13 cellular contexts compared by ENCODE assay signal in the genomic region with DNA sequence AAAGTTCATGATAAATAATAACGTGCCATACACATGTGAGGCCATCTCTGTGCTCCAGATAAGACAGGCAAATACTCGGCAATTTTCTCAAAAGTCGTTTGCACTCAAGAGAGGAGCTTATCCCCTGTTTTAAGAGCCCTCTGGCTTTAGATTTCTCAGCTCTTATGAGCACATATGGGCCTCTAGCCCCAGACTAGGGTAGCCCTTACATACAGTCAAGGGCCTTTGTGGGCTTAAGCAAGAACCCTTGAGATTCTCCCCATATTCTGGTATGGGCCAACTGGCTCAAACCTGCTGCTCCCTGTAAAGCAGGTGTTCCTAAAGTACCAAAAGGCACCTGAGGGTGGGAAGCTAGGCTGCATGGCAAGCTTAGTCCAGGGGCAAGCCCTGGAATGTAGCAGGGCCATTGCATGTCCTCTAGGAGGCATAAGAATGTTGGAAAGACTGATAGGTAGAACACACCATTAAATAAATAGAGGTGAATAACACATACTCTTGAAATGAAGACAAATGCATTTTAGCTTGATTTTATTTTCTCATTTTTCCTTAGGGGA.
"Had no signal": no experiment of that assay in that cellular context is flagged by ENCODE, and none has a peak within 500 bp of the region (broad histone marks: within the 10 kb centered on the region; RNA-seq: fewer than 3 reads in every experiment).

No MANE protein-coding gene starts in this region.

- H3K9me3 Mint-ChIP-seq: activated T-helper 17 cell treated with anti-CD3 and anti-CD28 coated beads, Interleukin-2, amount 50 U/mL, for 72 hours; effector memory CD8-positive, alpha-beta T cell had no signal

- H3K4me1 Mint-ChIP-seq: activated B cell treated with CpG ODN at 0.5 μM for 24 hours; activated T-helper 17 cell treated with anti-CD3 and anti-CD28 coated beads, Interleukin-2, amount 50 U/mL, for 72 hours; brain had no signal

- ATAC-seq: activated CD8-positive, alpha-beta memory T cell treated with anti-CD3 and anti-CD28 coated beads, Interleukin-2, amount 10 ng/mL, durations not matched to agents 7 days and 5 days; activated T-helper 17 cell treated with anti-CD3 and anti-CD28 coated beads, Interleukin-2, amount 50 U/mL, for 72 hours; effector memory CD8-positive, alpha-beta T cell; stimulated activated naive CD8-positive, alpha-beta T cell treated with anti-CD3 and anti-CD28 coated beads, Interleukin-15, Interleukin-2, amounts not matched to agents 100 U/mL and 50 U/mL, for 24 hours had no signal

- H3K27ac Mint-ChIP-seq: activated B cell treated with CpG ODN at 0.5 μM for 24 hours; activated CD4-positive, alpha-beta memory T cell treated with anti-CD3 and anti-CD28 coated beads, Interleukin-2, amount 10 ng/mL, durations not matched to agents 7 days and 5 days; activated CD8-positive, alpha-beta memory T cell treated with anti-CD3 and anti-CD28 coated beads, Interleukin-2, amount 10 ng/mL, durations not matched to agents 7 days and 5 days; activated naive CD4-positive, alpha-beta T cell treated with anti-CD3 and anti-CD28 coated beads for 36 hours; activated T-helper 17 cell treated with anti-CD3 and anti-CD28 coated beads, Interleukin-2, amount 50 U/mL, for 72 hours; brain; effector memory CD8-positive, alpha-beta T cell; progenitor cell of endocrine pancreas; T-helper 2 cell treated with Interferon-gamma antibody and Interleukin-4, amounts not matched to agents 5 μg/mL and 100 μg/mL, for 36 hours had no signal

- H3K27me3 Mint-ChIP-seq: activated B cell treated with CpG ODN at 0.5 μM for 24 hours; activated CD4-positive, alpha-beta memory T cell treated with anti-CD3 and anti-CD28 coated beads, Interleukin-2, amount 10 ng/mL, durations not matched to agents 7 days and 5 days; activated CD8-positive, alpha-beta memory T cell treated with anti-CD3 and anti-CD28 coated beads, Interleukin-2, amount 10 ng/mL, durations not matched to agents 7 days and 5 days; activated T-helper 17 cell treated with anti-CD3 and anti-CD28 coated beads, Interleukin-2, amount 50 U/mL, for 72 hours; effector memory CD8-positive, alpha-beta T cell; progenitor cell of endocrine pancreas had no signal

- H3K36me3 Mint-ChIP-seq: brain had no signal

- H3K4me3 Mint-ChIP-seq: activated B cell treated with CpG ODN at 0.5 μM for 24 hours; activated CD4-positive, alpha-beta memory T cell treated with anti-CD3 and anti-CD28 coated beads, Interleukin-2, amount 10 ng/mL, durations not matched to agents 7 days and 5 days; activated CD8-positive, alpha-beta memory T cell treated with anti-CD3 and anti-CD28 coated beads, Interleukin-2, amount 10 ng/mL, durations not matched to agents 7 days and 5 days; activated naive CD4-positive, alpha-beta T cell treated with anti-CD3 and anti-CD28 coated beads for 36 hours; activated T-helper 17 cell treated with anti-CD3 and anti-CD28 coated beads, Interleukin-2, amount 50 U/mL, for 72 hours; brain; effector memory CD8-positive, alpha-beta T cell; T-helper 2 cell treated with Interferon-gamma antibody and Interleukin-4, amounts not matched to agents 5 μg/mL and 100 μg/mL, for 36 hours had no signal

- DNase-seq: activated B cell treated with CpG ODN at 0.5 μM for 24 hours; activated CD4-positive, alpha-beta memory T cell treated with anti-CD3 and anti-CD28 coated beads, Interleukin-2, amount 10 ng/mL, durations not matched to agents 7 days and 5 days; activated CD4-positive, alpha-beta T cell treated with anti-CD3 and anti-CD28 coated beads for 4 hours; activated CD8-positive, alpha-beta memory T cell treated with anti-CD3 and anti-CD28 coated beads, Interleukin-2, amount 10 ng/mL, durations not matched to agents 7 days and 5 days; activated naive CD4-positive, alpha-beta T cell treated with anti-CD3 and anti-CD28 coated beads for 36 hours; caudate nucleus; effector memory CD8-positive, alpha-beta T cell; stimulated activated naive CD8-positive, alpha-beta T cell treated with anti-CD3 and anti-CD28 coated beads, Interleukin-15, Interleukin-2, amounts not matched to agents 100 U/mL and 50 U/mL, for 24 hours; transverse colon had no signal
